24 cellular contexts compared by ENCODE assay signal in genomic region chr16:88516666-88517065, GRCh38.
"Had no signal": no experiment of that assay in that cellular context is flagged by ENCODE, and none has a peak within 500 bp of the region (broad histone marks: within the 10 kb centered on the region; RNA-seq: fewer than 3 reads in every experiment).

No MANE protein-coding gene starts in this region.

- H3K9me3 ChIP-seq: breast epithelium had no signal

- H3K9ac ChIP-seq: KMS-11 had no signal

- ATAC-seq: activated T-cell treated with anti-CD3 and anti-CD28 coated beads, Interleukin-2, amount 50 U/mL, for 4 hours; activated T-helper 17 cell treated with anti-CD3 and anti-CD28 coated beads, Interleukin-2, amount 50 U/mL, for 72 hours; T-helper 17 cell had no signal

- H3K27me3 ChIP-seq: breast epithelium had no signal

- H2AFZ ChIP-seq: PC-9 had no signal

- H3K4me2 ChIP-seq: KMS-11, PC-9 had no signal

- DNase-seq: activated B cell treated with CpG ODN at 0.5 μM for 24 hours; activated CD4-positive, alpha-beta memory T cell treated with anti-CD3 and anti-CD28 coated beads for 36 hours; activated CD4-positive, alpha-beta T cell treated with anti-CD3 and anti-CD28 coated beads for 1 hour; activated CD4-positive, alpha-beta T cell treated with anti-CD3 and anti-CD28 coated beads, Interleukin-2, amount 10 ng/mL, durations not matched to agents 24 days and 14 days; activated CD8-positive, alpha-beta memory T cell treated with anti-CD3 and anti-CD28 coated beads for 24 hours; activated gamma-delta T cell treated with Interleukin-2 at 50 U/mL for 16 hours; activated naive CD4-positive, alpha-beta T cell treated with anti-CD3 and anti-CD28 coated beads, Interleukin-2, amount 50 U/mL, for 16 hours; activated T-cell treated with anti-CD3 and anti-CD28 coated beads, Interleukin-2, amount 50 U/mL, for 4 hours; aorta; caudate nucleus; NCI-H1092; NCI-H1417 treated with DMSO at 0.1 percent for 48 hours; NCI-H1694; NCI-H2029; NCI-H345; NCI-H510A treated with DMSO at 0.1 percent for 48 hours; NCI-H69; PC-9; SHP77 treated with DMSO at 0.1 percent for 48 hours; T-helper 17 cell; T-helper 9 cell had no signal

- H3K27ac ChIP-seq: breast epithelium, KMS-11, PC-9 had no signal

- H3K4me1 ChIP-seq: breast epithelium had no signal

- H3K27me3 Mint-ChIP-seq: activated B cell treated with CpG ODN at 0.5 μM for 24 hours; activated CD4-positive, alpha-beta memory T cell treated with anti-CD3 and anti-CD28 coated beads for 36 hours; activated CD4-positive, alpha-beta T cell treated with anti-CD3 and anti-CD28 coated beads, Interleukin-2, amount 10 ng/mL, durations not matched to agents 24 days and 14 days; activated T-helper 17 cell treated with anti-CD3 and anti-CD28 coated beads, Interleukin-2, amount 50 U/mL, for 72 hours; T-helper 17 cell had no signal

- H3K4me1 Mint-ChIP-seq: activated B cell treated with CpG ODN at 0.5 μM for 24 hours; activated CD4-positive, alpha-beta T cell treated with anti-CD3 and anti-CD28 coated beads, Interleukin-2, amount 10 ng/mL, durations not matched to agents 24 days and 14 days had no signal

- H3K27ac Mint-ChIP-seq: activated B cell treated with CpG ODN at 0.5 μM for 24 hours; activated CD4-positive, alpha-beta memory T cell treated with anti-CD3 and anti-CD28 coated beads for 36 hours; activated CD4-positive, alpha-beta T cell treated with anti-CD3 and anti-CD28 coated beads, Interleukin-2, amount 10 ng/mL, durations not matched to agents 24 days and 14 days; activated T-helper 17 cell treated with anti-CD3 and anti-CD28 coated beads, Interleukin-2, amount 50 U/mL, for 72 hours; T-helper 17 cell had no signal

- H3K36me3 ChIP-seq: breast epithelium had no signal

- H3K9me3 Mint-ChIP-seq: activated B cell treated with CpG ODN at 0.5 μM for 24 hours; activated T-cell treated with anti-CD3 and anti-CD28 coated beads, Interleukin-2, amount 50 U/mL, for 4 hours; activated T-helper 17 cell treated with anti-CD3 and anti-CD28 coated beads, Interleukin-2, amount 50 U/mL, for 72 hours had no signal

- H3K4me3 ChIP-seq: breast epithelium, PC-9 had no signal

- H3K4me3 Mint-ChIP-seq: activated B cell treated with CpG ODN at 0.5 μM for 24 hours; activated CD4-positive, alpha-beta memory T cell treated with anti-CD3 and anti-CD28 coated beads for 36 hours; activated CD4-positive, alpha-beta T cell treated with anti-CD3 and anti-CD28 coated beads, Interleukin-2, amount 10 ng/mL, durations not matched to agents 24 days and 14 days; activated T-cell treated with anti-CD3 and anti-CD28 coated beads, Interleukin-2, amount 50 U/mL, for 4 hours; activated T-helper 17 cell treated with anti-CD3 and anti-CD28 coated beads, Interleukin-2, amount 50 U/mL, for 72 hours had no signal
